ENCODE assay signal across 11 cellular contexts in the genomic region with DNA sequence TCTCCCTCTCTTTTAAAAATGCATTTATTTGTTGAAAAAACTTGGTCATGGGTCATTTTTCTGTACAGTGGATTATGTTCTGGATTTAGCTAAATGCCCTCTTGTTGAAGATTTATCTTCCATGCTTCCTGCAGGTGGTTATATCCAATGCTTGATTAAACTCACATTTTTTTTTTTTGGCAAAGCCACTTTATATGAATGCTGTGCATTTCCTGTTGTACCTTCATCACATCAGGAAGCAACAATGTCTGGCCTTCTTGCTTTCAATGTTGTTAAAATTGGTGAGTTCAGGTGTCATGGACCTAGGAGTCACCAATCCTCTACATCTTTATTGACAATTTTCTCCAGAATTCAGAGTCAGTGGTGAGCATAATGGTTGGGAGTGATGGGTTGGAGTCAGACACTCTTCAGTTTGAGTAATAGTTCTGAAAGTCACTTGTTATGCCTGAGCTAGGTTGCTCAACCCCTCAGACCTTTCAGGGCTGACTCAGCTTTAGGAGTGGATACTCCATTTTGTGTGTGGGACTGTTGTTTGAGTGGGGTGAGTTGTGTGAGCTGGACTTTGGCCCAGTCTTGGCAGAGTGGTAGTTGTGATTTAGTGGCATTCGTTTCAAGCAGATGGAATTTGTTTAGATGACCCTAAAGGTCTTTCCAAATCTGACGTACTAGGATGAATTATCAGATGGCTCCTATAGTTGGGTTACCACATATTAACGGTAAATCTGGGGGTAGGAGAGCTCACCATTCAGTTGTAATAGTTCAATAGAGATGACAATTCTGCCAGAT.
DNase-seq lines count a peak whose midpoint lies in the region; ATAC-seq and TF ChIP-seq lines count a peak whose summit lies in the region.
"Had no signal": no experiment of that assay in that cellular context is flagged by ENCODE, and none has a peak within 500 bp of the region (broad histone marks: within the 10 kb centered on the region; RNA-seq: fewer than 3 reads in every experiment).

No MANE protein-coding gene starts in this region.

- H3K4me1 ChIP-seq in heart left ventricle (peaks cover 12 to 62% (median 31%) of the 10 kb centered on the region in 12 donors), ascending aorta (peaks cover 0 to 28% of the 10 kb centered on the region in 2 donors)

- H3K4me3 ChIP-seq in heart left ventricle (no peak overlapping the region), ascending aorta (no peak overlapping the region)
- H3K4me3 ChIP-seq: PC-9 had no signal

- TF ChIP-seq CTCF in heart left ventricle (IDR thresholded peaks at IDR 0.05) (no peak), ascending aorta (IDR thresholded peaks at IDR 0.05) (no peak)

- no peaks in the 10 kb centered on the region for H3K36me3 ChIP-seq in heart left ventricle
- H3K36me3 ChIP-seq in ascending aorta = no peaks in the 10 kb centered on the region

- intact Hi-C loops in heart left ventricle (cut with DNase I) (loop anchor here in 4 of 10 donors (5.0 to 10.0 kb wide), 4 partner anchors 167 to 523 kb away; a partner anchor contains a TSS), Right ventricle myocardium inferior (cut with DNase I) (loop anchor here (5.0 kb wide), 2 partner anchors 45 kb away; no protein-coding TSS in a partner anchor), ascending aorta (cut with DNase I) (loop anchor here (2.0 to 10.0 kb wide), 4 partner anchors 15 to 170 kb away; no protein-coding TSS in a partner anchor)

- WGBS in heart left ventricle, 4 donors = 71 to 83% (median 75%) methylated on average over 3 of the region's 3 CpGs

- no peak for ATAC-seq in heart left ventricle
- ATAC-seq in Right ventricle myocardium inferior = no peak
- ATAC-seq in GM21515 (IDR thresholded peaks at IDR 0.05; ENCODE audit: unreplicated experiment) = no peak
- ATAC-seq in GM21825 (IDR thresholded peaks at IDR 0.05; ENCODE audit: unreplicated experiment) = no peak

- H3K9me3 ChIP-seq in heart left ventricle (no peaks in the 10 kb centered on the region), ascending aorta (no peaks in the 10 kb centered on the region)

- H3K27ac ChIP-seq in heart left ventricle = peak overlapping the region in 8 of 12 donors; percentile 79 to 92 (median 86)
- peak overlapping the region; percentile 77 to 89 for H3K27ac ChIP-seq in ascending aorta
- H3K27ac ChIP-seq: PC-9 had no signal

- H3K27me3 ChIP-seq in heart left ventricle (no peaks in the 10 kb centered on the region), ascending aorta (no peaks in the 10 kb centered on the region)

- no peak for DNase-seq in heart left ventricle
- DNase-seq in Right ventricle myocardium inferior (ENCODE audit: missing footprints) = no peak
- DNase-seq in ascending aorta (ENCODE audit: low spot score in 2 of 2) = peak in 1 of 2 donors; percentile 81
- DNase-seq in kidney tubule cell (ENCODE audit: low spot score) = peak; percentile 90
- DNase-seq in retina = no peak
- no peak for DNase-seq in activated CD4-positive, CD25-positive, alpha-beta regulatory T cell (lab: John Stamatoyannopoulos, UW)
- DNase-seq: C1 segment of cervical spinal cord, NCI-H187 treated with DMSO at 0.1 percent for 48 hours, PC-9 had no signal

- no peak for TF ChIP-seq POLR2A in heart left ventricle (IDR thresholded peaks at IDR 0.05)
